38 cellular contexts compared by ENCODE assay signal in genomic region chr20:31410011-31410410, GRCh38. TPM values are rescaled to one million over a fixed set of nuclear protein-coding genes. Genes with fewer than 3 reads are reported as not detected.
"Had no signal": no experiment of that assay in that cellular context is flagged by ENCODE, and none has a peak within 500 bp of the region (broad histone marks: within the 10 kb centered on the region; RNA-seq: fewer than 3 reads in every experiment).

No MANE protein-coding gene starts in this region.

- H3K27me3 ChIP-seq: ascending aorta, body of pancreas, brain microvascular endothelial cell, breast epithelium, cardiac muscle cell had no signal

- H3K9me3 ChIP-seq: adrenal gland, ascending aorta, body of pancreas, breast epithelium had no signal

- H3K27ac ChIP-seq: adrenal gland, ascending aorta, body of pancreas, brain microvascular endothelial cell, breast epithelium, cardiac muscle cell had no signal

- H3K4me1 ChIP-seq: adrenal gland, ascending aorta, body of pancreas, breast epithelium had no signal

- DNase-seq: activated effector memory CD4-positive, alpha-beta T cell treated with anti-CD3 and anti-CD28 coated beads, Interleukin-2, amount 50 U/mL, for 16 hours; activated effector memory CD4-positive, alpha-beta T cell treated with Interleukin-2 at 50 U/mL for 16 hours; activated gamma-delta T cell; activated gamma-delta T cell treated with Interleukin-2 at 50 U/mL for 16 hours; activated naive CD4-positive, alpha-beta T cell; activated naive CD4-positive, alpha-beta T cell treated with anti-CD3 and anti-CD28 coated beads for 36 hours; activated naive CD4-positive, alpha-beta T cell treated with anti-CD3 and anti-CD28 coated beads, Interleukin-2, amount 10 ng/mL, durations not matched to agents 7 days and 5 days; activated naive CD4-positive, alpha-beta T cell treated with anti-CD3 and anti-CD28 coated beads, Interleukin-2, amount 50 U/mL, for 16 hours; activated naive CD4-positive, alpha-beta T cell treated with Interleukin-2 at 50 U/mL for 16 hours; activated naive CD8-positive, alpha-beta T cell treated with anti-CD3 and anti-CD28 coated beads for 36 hours; activated naive CD8-positive, alpha-beta T cell treated with anti-CD3 and anti-CD28 coated beads, Interleukin-2, amount 10 ng/mL, durations not matched to agents 7 days and 5 days; activated naive CD8-positive, alpha-beta T cell treated with anti-CD3 and anti-CD28 coated beads, Interleukin-2, amount 50 U/mL, for 24 hours; activated T-cell treated with anti-CD3 and anti-CD28 coated beads, Interleukin-2, amount 50 U/mL, for 4 hours; activated T-cell treated with anti-CD3 and anti-CD28 coated beads, Interleukin-2, amount 50 U/mL, for 48 hours; activated T-cell treated with anti-CD3 and anti-CD28 coated beads, Interleukin-2, amount 50 U/mL, for 72 hours; adrenal gland; amniotic stem cell; amygdala; anterior cingulate cortex; aorta; body of pancreas; brain microvascular endothelial cell; caudate nucleus; central memory CD4-positive, alpha-beta T cell; cerebellar nuclear complex had no signal

- FAIRE-seq: astrocyte, bronchial epithelial cell had no signal

- H3K36me3 ChIP-seq: adrenal gland, ascending aorta, brain microvascular endothelial cell, breast epithelium, cardiac muscle cell had no signal

- H3K4me3 ChIP-seq: adrenal gland, ascending aorta, body of pancreas, breast epithelium, cardiac muscle cell had no signal

- ATAC-seq: activated naive CD4-positive, alpha-beta T cell treated with anti-CD3 and anti-CD28 coated beads, Interleukin-2, amount 50 U/mL, for 72 hours; activated naive CD8-positive, alpha-beta T cell treated with anti-CD3 and anti-CD28 coated beads, Interleukin-2, amount 50 U/mL, for 24 hours; activated T-cell treated with anti-CD3 and anti-CD28 coated beads, Interleukin-2, amount 50 U/mL, for 4 hours; activated T-cell treated with anti-CD3 and anti-CD28 coated beads, Interleukin-2, amount 50 U/mL, for 72 hours; activated T-helper 17 cell treated with anti-CD3 and anti-CD28 coated beads, Interleukin-2, amount 50 U/mL, for 72 hours; body of pancreas had no signal

RNA-seq across cellular contexts. Expression of gene DEFB121, which starts 4.0 kb away (rescaled TPM):
- total RNA-seq: activated naive CD4-positive, alpha-beta T cell treated with anti-CD3 and anti-CD28 coated beads for 36 hours; activated naive CD4-positive, alpha-beta T cell treated with anti-CD3 and anti-CD28 coated beads, Interleukin-2, amount 50 U/mL, for 72 hours; activated naive CD8-positive, alpha-beta T cell treated with anti-CD3 and anti-CD28 coated beads for 36 hours; activated naive CD8-positive, alpha-beta T cell treated with anti-CD3 and anti-CD28 coated beads, Interleukin-2, amount 10 ng/mL, durations not matched to agents 7 days and 5 days; activated T-cell treated with anti-CD3 and anti-CD28 coated beads, Interleukin-2, amount 50 U/mL, for 4 hours; activated T-cell treated with anti-CD3 and anti-CD28 coated beads, Interleukin-2, amount 50 U/mL, for 72 hours; activated T-helper 1 cell treated with anti-CD3 and anti-CD28 coated beads, Interleukin-12 subunit alpha, Interleukin-12 subunit beta, Interleukin-2, Interleukin-4 antibody, amounts not matched to agents 30 ng/mL and 10 ng/mL and 1 ng/mL, durations not matched to agents 14 hours and 24 hours and 36 hours; activated T-helper 17 cell treated with anti-CD3 and anti-CD28 coated beads, Interleukin-2, amount 50 U/mL, for 72 hours; activated T-helper 2 cell treated with anti-CD3 and anti-CD28 coated beads, Interferon-gamma antibody, Interleukin-2, Interleukin-4, amounts not matched to agents 10 μg/mL and 5 μg/mL and 100 μg/mL, durations not matched to agents 14 hours and 24 hours and 36 hours; adrenal gland; aorta; ascending aorta; astrocyte; body of pancreas; breast epithelium; bronchial epithelial cell; cardiac muscle cell; cardiac septum; cerebellum; chondrocyte had no signal
- polyA plus RNA-seq: adipose tissue, adrenal gland, aorta, cardiac muscle cell had no signal

RNA-seq across cellular contexts. Expression of gene DEFB119, which starts 19.6 kb away (rescaled TPM):
- total RNA-seq: activated naive CD4-positive, alpha-beta T cell treated with anti-CD3 and anti-CD28 coated beads for 36 hours; activated naive CD4-positive, alpha-beta T cell treated with anti-CD3 and anti-CD28 coated beads, Interleukin-2, amount 50 U/mL, for 72 hours; activated naive CD8-positive, alpha-beta T cell treated with anti-CD3 and anti-CD28 coated beads for 36 hours; activated naive CD8-positive, alpha-beta T cell treated with anti-CD3 and anti-CD28 coated beads, Interleukin-2, amount 10 ng/mL, durations not matched to agents 7 days and 5 days; activated T-cell treated with anti-CD3 and anti-CD28 coated beads, Interleukin-2, amount 50 U/mL, for 4 hours; activated T-cell treated with anti-CD3 and anti-CD28 coated beads, Interleukin-2, amount 50 U/mL, for 72 hours; activated T-helper 1 cell treated with anti-CD3 and anti-CD28 coated beads, Interleukin-12 subunit alpha, Interleukin-12 subunit beta, Interleukin-2, Interleukin-4 antibody, amounts not matched to agents 30 ng/mL and 10 ng/mL and 1 ng/mL, durations not matched to agents 14 hours and 24 hours and 36 hours; activated T-helper 17 cell treated with anti-CD3 and anti-CD28 coated beads, Interleukin-2, amount 50 U/mL, for 72 hours; activated T-helper 2 cell treated with anti-CD3 and anti-CD28 coated beads, Interferon-gamma antibody, Interleukin-2, Interleukin-4, amounts not matched to agents 10 μg/mL and 5 μg/mL and 100 μg/mL, durations not matched to agents 14 hours and 24 hours and 36 hours; adrenal gland; aorta; ascending aorta; astrocyte; body of pancreas; breast epithelium; bronchial epithelial cell; cardiac muscle cell; cardiac septum; cerebellum; chondrocyte had no signal
- polyA plus RNA-seq: adipose tissue, adrenal gland, aorta, cardiac muscle cell had no signal

RNA-seq across cellular contexts. Expression of gene DEFB123, which starts 30.4 kb away (rescaled TPM):
- total RNA-seq: activated naive CD4-positive, alpha-beta T cell treated with anti-CD3 and anti-CD28 coated beads for 36 hours; activated naive CD4-positive, alpha-beta T cell treated with anti-CD3 and anti-CD28 coated beads, Interleukin-2, amount 50 U/mL, for 72 hours; activated naive CD8-positive, alpha-beta T cell treated with anti-CD3 and anti-CD28 coated beads for 36 hours; activated naive CD8-positive, alpha-beta T cell treated with anti-CD3 and anti-CD28 coated beads, Interleukin-2, amount 10 ng/mL, durations not matched to agents 7 days and 5 days; activated T-cell treated with anti-CD3 and anti-CD28 coated beads, Interleukin-2, amount 50 U/mL, for 4 hours; activated T-cell treated with anti-CD3 and anti-CD28 coated beads, Interleukin-2, amount 50 U/mL, for 72 hours; activated T-helper 1 cell treated with anti-CD3 and anti-CD28 coated beads, Interleukin-12 subunit alpha, Interleukin-12 subunit beta, Interleukin-2, Interleukin-4 antibody, amounts not matched to agents 30 ng/mL and 10 ng/mL and 1 ng/mL, durations not matched to agents 14 hours and 24 hours and 36 hours; activated T-helper 17 cell treated with anti-CD3 and anti-CD28 coated beads, Interleukin-2, amount 50 U/mL, for 72 hours; activated T-helper 2 cell treated with anti-CD3 and anti-CD28 coated beads, Interferon-gamma antibody, Interleukin-2, Interleukin-4, amounts not matched to agents 10 μg/mL and 5 μg/mL and 100 μg/mL, durations not matched to agents 14 hours and 24 hours and 36 hours; adrenal gland; aorta; ascending aorta; astrocyte; body of pancreas; breast epithelium; bronchial epithelial cell; cardiac muscle cell; cardiac septum; cerebellum; chondrocyte had no signal
- polyA plus RNA-seq: adipose tissue, adrenal gland, aorta, cardiac muscle cell had no signal

RNA-seq across cellular contexts. Expression of gene DEFB118, which starts 41.6 kb away (rescaled TPM):
- total RNA-seq: activated naive CD4-positive, alpha-beta T cell treated with anti-CD3 and anti-CD28 coated beads for 36 hours; activated naive CD4-positive, alpha-beta T cell treated with anti-CD3 and anti-CD28 coated beads, Interleukin-2, amount 50 U/mL, for 72 hours; activated naive CD8-positive, alpha-beta T cell treated with anti-CD3 and anti-CD28 coated beads for 36 hours; activated naive CD8-positive, alpha-beta T cell treated with anti-CD3 and anti-CD28 coated beads, Interleukin-2, amount 10 ng/mL, durations not matched to agents 7 days and 5 days; activated T-cell treated with anti-CD3 and anti-CD28 coated beads, Interleukin-2, amount 50 U/mL, for 4 hours; activated T-cell treated with anti-CD3 and anti-CD28 coated beads, Interleukin-2, amount 50 U/mL, for 72 hours; activated T-helper 1 cell treated with anti-CD3 and anti-CD28 coated beads, Interleukin-12 subunit alpha, Interleukin-12 subunit beta, Interleukin-2, Interleukin-4 antibody, amounts not matched to agents 30 ng/mL and 10 ng/mL and 1 ng/mL, durations not matched to agents 14 hours and 24 hours and 36 hours; activated T-helper 17 cell treated with anti-CD3 and anti-CD28 coated beads, Interleukin-2, amount 50 U/mL, for 72 hours; activated T-helper 2 cell treated with anti-CD3 and anti-CD28 coated beads, Interferon-gamma antibody, Interleukin-2, Interleukin-4, amounts not matched to agents 10 μg/mL and 5 μg/mL and 100 μg/mL, durations not matched to agents 14 hours and 24 hours and 36 hours; adrenal gland; aorta; ascending aorta; astrocyte; body of pancreas; breast epithelium; bronchial epithelial cell; cardiac muscle cell; cardiac septum; cerebellum; chondrocyte had no signal
- polyA plus RNA-seq: adipose tissue, adrenal gland, aorta, cardiac muscle cell had no signal
